In the genomic region with DNA sequence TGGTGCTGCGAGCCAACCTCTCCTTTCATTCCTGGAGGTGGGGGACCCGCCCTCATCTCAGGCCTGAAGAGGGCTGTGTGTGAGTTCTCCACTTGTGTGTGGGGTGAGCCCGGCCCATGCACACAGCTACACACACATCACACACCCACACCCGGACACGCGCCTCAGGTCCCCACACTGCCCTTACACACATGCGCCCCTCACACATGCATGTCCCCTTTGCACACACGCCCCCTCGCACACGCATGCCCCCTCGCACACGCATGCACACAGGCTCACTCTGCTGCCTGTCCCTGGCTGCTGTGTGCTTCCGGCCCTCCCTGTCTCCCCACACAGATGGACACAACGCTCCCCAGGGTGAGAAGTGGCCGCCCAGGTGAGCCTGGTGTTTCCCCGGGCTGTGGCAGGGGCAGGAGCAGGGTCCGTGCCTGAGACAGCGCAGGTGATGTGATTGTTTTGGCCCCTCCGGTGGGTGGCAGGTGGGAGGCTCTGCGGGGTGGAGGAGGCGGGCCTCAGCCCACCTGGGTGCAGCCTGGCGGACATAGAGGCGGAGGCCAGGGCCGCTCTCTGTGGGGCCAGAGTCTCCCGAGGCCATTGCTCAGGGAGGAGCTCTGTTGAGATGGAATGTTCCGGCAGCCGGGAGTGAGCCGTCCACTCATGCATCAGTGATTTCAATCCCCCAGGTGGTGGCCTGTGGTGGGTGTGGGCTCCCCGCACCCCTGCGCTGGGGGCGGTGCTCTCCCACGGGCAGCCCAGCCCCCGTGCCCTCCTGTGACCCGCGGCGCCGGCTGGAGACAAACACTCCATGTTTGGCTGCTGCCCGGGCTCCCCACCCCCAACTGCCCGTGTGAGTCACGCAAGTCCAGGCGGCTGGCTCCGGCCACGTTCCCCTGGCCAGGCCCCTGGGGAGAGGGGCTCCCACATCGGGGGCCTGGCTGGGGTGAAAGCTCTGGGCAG, we compare ENCODE assay signal across 9 cellular contexts. TPM values are rescaled to one million over a fixed set of nuclear protein-coding genes. Genes with fewer than 3 reads are reported as not detected.
A peak's percentile ranks its signal among the peaks of the same experiment; 100 is the strongest.
DNase-seq lines count a peak whose midpoint lies in the region; TF ChIP-seq lines count a peak whose summit lies in the region.
"Had no signal": no experiment of that assay in that cellular context is flagged by ENCODE, and none has a peak within 500 bp of the region (broad histone marks: within the 10 kb centered on the region; RNA-seq: fewer than 3 reads in every experiment).

No MANE protein-coding gene starts in this region.

- peak overlapping the region; percentile 46 for H4K91ac ChIP-seq in trophoblast cell (ENCODE audit: low read depth, low read length)

- no peaks in the 10 kb centered on the region for H4K20me1 ChIP-seq in MM.1S (ENCODE audit: insufficient read depth, low read length)

- H3K9me2 ChIP-seq in MM.1S (replicated peaks; ENCODE audit: insufficient read depth, low read length), result no peaks in the 10 kb centered on the region

- H3K23ac ChIP-seq in trophoblast cell (ENCODE audit: low read length), result no peak overlapping the region

- no peaks in the 10 kb centered on the region for H3F3A ChIP-seq in MM.1S (ENCODE audit: insufficient read depth, low read length)

- no peak overlapping the region for H2BK120ac ChIP-seq in trophoblast cell (ENCODE audit: insufficient read depth, low read length, poor library complexity)

- H3K27ac ChIP-seq in C4-2B (peak overlapping the region; percentile 37), trophoblast cell (ENCODE audit: low read depth, low read length) (no peak overlapping the region), MM.1S (ENCODE audit: low read length) (no peak overlapping the region)

- H3K9me3 ChIP-seq in trophoblast cell (ENCODE audit: insufficient read depth, low read depth, low read length) (no peaks in the 10 kb centered on the region), MM.1S (replicated peaks; ENCODE audit: insufficient read depth, low read length) (no peaks in the 10 kb centered on the region)

- H3K4me1 ChIP-seq in trophoblast cell (ENCODE audit: control insufficient read depth in 1 of 2, insufficient read depth in 2 of 2, low read length in 2 of 2), result peaks cover 5 to 10% of the 10 kb centered on the region in 2 experiments
- H3K4me1 ChIP-seq in MM.1S (ENCODE audit: low read length), result no peaks in the 10 kb centered on the region

- no peak for TF ChIP-seq CTCF in C4-2B (conservative IDR thresholded peaks at IDR 0.05)
- TF ChIP-seq CTCF in MM.1S (IDR thresholded peaks at IDR 0.05; ENCODE audit: low read length), result no peak

- H3K14ac ChIP-seq in trophoblast cell (ENCODE audit: low read length), result no peak overlapping the region

- H2BK12ac ChIP-seq in trophoblast cell (ENCODE audit: low read length), result no peak overlapping the region

- H3K4me3 ChIP-seq in trophoblast cell (ENCODE audit: low read depth, low read length) (peak overlapping the region; percentile 47), MM.1S (ENCODE audit: low read length) (no peak overlapping the region)

- peaks cover 2% of the 10 kb centered on the region for H3K79me1 ChIP-seq in trophoblast cell (ENCODE audit: low read length)

- H4K12ac ChIP-seq in trophoblast cell (ENCODE audit: low read depth, low read length), result no peak overlapping the region

- WGBS in trophoblast cell (ENCODE audit: extremely low coverage, insufficient coverage, insufficient read length), result no CpG with 5 or more reads among the region's 44 CpGs

- no peak overlapping the region for H3K4ac ChIP-seq in trophoblast cell (ENCODE audit: low read depth, low read length)

- H3K27me3 ChIP-seq in trophoblast cell (ENCODE audit: insufficient read depth, low read length), result no peaks in the 10 kb centered on the region
- H3K27me3 ChIP-seq in MM.1S (replicated peaks; ENCODE audit: insufficient read depth, low read length), result peaks cover 79% of the 10 kb centered on the region

- H4K8ac ChIP-seq in trophoblast cell (ENCODE audit: low read depth, low read length), result no peak overlapping the region

- H3K79me2 ChIP-seq in trophoblast cell (ENCODE audit: control insufficient read depth, insufficient read depth, low read length, poor library complexity) (no peaks in the 10 kb centered on the region), MM.1S (ENCODE audit: low read length) (no peaks in the 10 kb centered on the region)

- no peak overlapping the region for H3K4me2 ChIP-seq in trophoblast cell (ENCODE audit: low read length)
- H3K4me2 ChIP-seq in MM.1S (ENCODE audit: low read depth, low read length), result no peak overlapping the region

- no peak overlapping the region for H2AK5ac ChIP-seq in trophoblast cell (ENCODE audit: low read length)

- H2AFZ ChIP-seq in trophoblast cell (ENCODE audit: insufficient read depth, low read length, poor library complexity), result no peak overlapping the region
- H2AFZ ChIP-seq in MM.1S (ENCODE audit: low read length), result no peak overlapping the region

- no peak overlapping the region for H3K18ac ChIP-seq in trophoblast cell (ENCODE audit: low read length)

- H3K9ac ChIP-seq in trophoblast cell (ENCODE audit: low read length) (no peak overlapping the region), MM.1S (ENCODE audit: low read length) (no peak overlapping the region)

- no peak overlapping the region for H2BK5ac ChIP-seq in trophoblast cell (ENCODE audit: low read depth, low read length, poor library complexity)

- DNase-seq in RPMI7951 (ENCODE audit: low read depth) (peak; percentile 74), fibroblast of the conjunctiva (ENCODE audit: low read depth) (peak; percentile 27), trophoblast cell (peak; percentile 25 to 59), GM19240 (ENCODE audit: insufficient read length, low spot score) (no peak), GF-D8 (lab: John Stamatoyannopoulos, UW) (no peak), MM.1S (no peak)
- DNase-seq in activated CD8-positive, alpha-beta memory T cell treated with anti-CD3 and anti-CD28 coated beads, Interleukin-2, amount 50 U/mL, for 4 hours, result no peak

- H3K36me3 ChIP-seq in trophoblast cell (ENCODE audit: control insufficient read depth in 1 of 2, insufficient read depth in 2 of 2, low read length in 2 of 2), result no peaks in the 10 kb centered on the region
- H3K36me3 ChIP-seq in MM.1S (replicated peaks; ENCODE audit: insufficient read depth, low read length), result no peaks in the 10 kb centered on the region

RNA-seq across cellular contexts. Expression of a gene that starts 29.1 kb away (rescaled TPM):
- total RNA-seq in RPMI7951 (2014; rRNA removed; shearing (Covaris generic)), result not detected in 2 replicates
- polyA plus RNA-seq in trophoblast cell (2013), result 0.53 and 0.56 TPM in 2 replicates

RNA-seq across cellular contexts. Expression of a gene that starts 43.1 kb away (rescaled TPM):
- 0.24 TPM in 1 of 2 replicates, not detected in the other for total RNA-seq in RPMI7951 (2014; rRNA removed; shearing (Covaris generic))
- polyA plus RNA-seq in trophoblast cell (2013), result not detected in 2 replicates
- total RNA-seq: neural crest cell had no signal

RNA-seq across cellular contexts. Expression of a gene that starts 48.0 kb away (rescaled TPM):
- total RNA-seq in RPMI7951 (2014; rRNA removed; shearing (Covaris generic)), result not detected in 2 replicates
- polyA plus RNA-seq in trophoblast cell (2013), result not detected in 2 replicates
- total RNA-seq: neural crest cell had no signal

RNA-seq across cellular contexts. Expression of a gene that starts 58.5 kb away (rescaled TPM):
- total RNA-seq in RPMI7951 (2014; rRNA removed; shearing (Covaris generic)), result 0.39 and 0.72 TPM in 2 replicates
- not detected in 2 replicates for polyA plus RNA-seq in trophoblast cell (2013)
- total RNA-seq: neural crest cell had no signal

Comparison
In these comparisons a context has a peak if more than half of its experiments do, and no peak if none do; other contexts are left out.
1. DNase-seq: peak in RPMI7951 (single experiment), fibroblast of the conjunctiva (single experiment) and trophoblast cell (2 of 2); none in GM19240 (single experiment), GF-D8 (single experiment), MM.1S (single experiment) and activated CD8-positive, alpha-beta memory T cell treated with anti-CD3 and anti-CD28 coated beads, Interleukin-2, amount 50 U/mL, for 4 hours (single experiment).